1 cellular context compared by ENCODE assay signal in the genomic region with DNA sequence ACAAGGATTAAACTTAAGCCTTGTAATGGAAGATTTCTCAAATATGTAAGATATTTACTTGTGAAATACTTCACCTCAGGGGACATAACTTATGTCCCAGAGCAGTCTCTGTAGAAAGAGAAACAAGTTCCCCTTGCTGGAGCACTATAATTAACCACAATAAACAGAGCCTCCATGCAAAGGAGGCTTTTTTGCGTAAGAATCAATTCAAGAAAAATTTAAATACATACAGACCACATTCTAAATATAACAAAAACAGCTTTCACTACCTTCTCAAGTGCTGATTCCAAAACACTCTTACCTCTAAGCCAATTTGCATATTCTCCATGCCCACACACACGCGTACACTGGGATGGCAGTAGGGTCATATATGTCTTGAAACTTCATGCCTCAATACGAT.
TF ChIP-seq lines count a peak whose summit lies in the region.

No MANE protein-coding gene starts in this region.

TF ChIP-seq in HepG2, 621 proteins besides CTCF, POLR2A, EP300 and RAD21:
- TF ChIP-seq MATR3 (CRISPR knock-in tag; IDR thresholded peaks at IDR 0.05) = no peak
- no peak for TF ChIP-seq BRD4 (CRISPR knock-in tag; IDR thresholded peaks at IDR 0.05)
- TF ChIP-seq, protein P1, sequence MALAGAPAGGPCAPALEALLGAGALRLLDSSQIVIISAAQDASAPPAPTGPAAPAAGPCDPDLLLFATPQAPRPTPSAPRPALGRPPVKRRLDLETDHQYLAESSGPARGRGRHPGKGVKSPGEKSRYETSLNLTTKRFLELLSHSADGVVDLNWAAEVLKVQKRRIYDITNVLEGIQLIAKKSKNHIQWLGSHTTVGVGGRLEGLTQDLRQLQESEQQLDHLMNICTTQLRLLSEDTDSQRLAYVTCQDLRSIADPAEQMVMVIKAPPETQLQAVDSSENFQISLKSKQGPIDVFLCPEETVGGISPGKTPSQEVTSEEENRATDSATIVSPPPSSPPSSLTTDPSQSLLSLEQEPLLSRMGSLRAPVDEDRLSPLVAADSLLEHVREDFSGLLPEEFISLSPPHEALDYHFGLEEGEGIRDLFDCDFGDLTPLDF (CRISPR knock-in tag; IDR thresholded peaks at IDR 0.05) = no peak
- TF ChIP-seq, protein P2, sequence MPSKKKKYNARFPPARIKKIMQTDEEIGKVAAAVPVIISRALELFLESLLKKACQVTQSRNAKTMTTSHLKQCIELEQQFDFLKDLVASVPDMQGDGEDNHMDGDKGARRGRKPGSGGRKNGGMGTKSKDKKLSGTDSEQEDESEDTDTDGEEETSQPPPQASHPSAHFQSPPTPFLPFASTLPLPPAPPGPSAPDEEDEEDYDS (CRISPR knock-in tag; IDR thresholded peaks at IDR 0.05) = no peak
TF ChIP-seq in HepG2: peak in this region for 0.
